In genomic region chr5:93809430-93809829, GRCh38 we compare ENCODE assay signal across 21 cellular contexts.
"Had no signal": no experiment of that assay in that cellular context is flagged by ENCODE, and none has a peak within 500 bp of the region (broad histone marks: within the 10 kb centered on the region; RNA-seq: fewer than 3 reads in every experiment).

No MANE protein-coding gene starts in this region.

- H3K4me3 ChIP-seq: K562 had no signal

- DNase-seq: Kasumi-1, MM.1S, NCI-H1092 treated with DMSO at 0.1 percent for 48 hours, NCI-H1436, NCI-H1694, NCI-H187 treated with DMSO at 0.1 percent for 48 hours, NCI-H2029 treated with DMSO at 0.1 percent for 48 hours, NCI-H446, NCI-H510A, NCI-H524 treated with DMSO at 0.1 percent for 48 hours, NCI-H82, RPMI8226, SHP77, SK-N-SH, SW 1271, T-cell had no signal

- ATAC-seq: K562, T-cell had no signal

- FAIRE-seq: HTR-8/SVneo, K562, RCC 7860 had no signal

- H3K9me3 ChIP-seq: SK-N-SH had no signal

- H3K27ac ChIP-seq: HL-60, KMS-11 had no signal
